In genomic region chr3:50567386-50568182, GRCh38 we compare ENCODE assay signal across 8 cellular contexts. TPM values are rescaled to one million over a fixed set of nuclear protein-coding genes. Genes with fewer than 3 reads are reported as not detected.
A peak's percentile ranks its signal among the peaks of the same experiment; 100 is the strongest.
DNase-seq lines count a peak whose midpoint lies in the region; ATAC-seq and TF ChIP-seq lines count a peak whose summit lies in the region.

TSS of gene C3orf18 (minus strand) at chr3:50567747. CDS start at chr3:50565699, 2,048 bp downstream.

- H3K36me3 ChIP-seq in OCI-LY7 (ENCODE audit: insufficient read depth, low read length): 0 out of 2 replicates have a peak, but pooled peaks cover 4% of the 10 kb centered on the region
- peaks cover under 1% of the 10 kb centered on the region in 2 donors for H3K36me3 ChIP-seq in mucosa of rectum (ENCODE audit: control insufficient read depth in 2 of 2, insufficient read depth in 2 of 2, low read length in 2 of 2)

- CTCF ChIA-PET in OCI-LY7 (lab: Charles Lee; ENCODE audit: unreplicated experiment): interaction anchor here (0.6 kb wide), 3 partner anchors 45 to 199 kb away, joined by 3 to 6 read pairs (median 3); partner anchors contain the start of gene MAPKAPK3

- H3K4me1 ChIP-seq in OCI-LY7 (ENCODE audit: insufficient read depth, low read length, poor library complexity, severe bottlenecking): peaks cover 25% of the 10 kb centered on the region
- peaks cover 22 to 24% of the 10 kb centered on the region in 2 donors for H3K4me1 ChIP-seq in mucosa of rectum (ENCODE audit: control insufficient read depth in 2 of 2, insufficient read depth in 2 of 2, low read length in 2 of 2)

- H3K9me2 ChIP-seq in OCI-LY7 (ENCODE audit: insufficient read depth, low read length): no peaks in the 10 kb centered on the region

- H4K20me1 ChIP-seq in OCI-LY7 (ENCODE audit: insufficient read depth, low read length): 0 out of 2 replicates have a peak, but pooled peaks cover 11% of the 10 kb centered on the region

- H3K9me3 ChIP-seq in OCI-LY7 (ENCODE audit: low read length): no peaks in the 10 kb centered on the region
- no peaks in the 10 kb centered on the region for H3K9me3 ChIP-seq in mucosa of rectum (ENCODE audit: control insufficient read depth in 2 of 2, low read length in 2 of 2)

- H3K4me3 ChIP-seq in OCI-LY7 (ENCODE audit: low read depth, low read length, poor library complexity, severe bottlenecking): peak within 1 kb of the TSS; percentile 95
- H3K4me3 ChIP-seq in mucosa of rectum (ENCODE audit: low read length in 2 of 2): peak within 1 kb of the TSS; percentile 86 to 99

- peaks cover 9% of the 10 kb centered on the region; the same call in 1 of the 2 replicates for H3K79me2 ChIP-seq in OCI-LY7 (ENCODE audit: insufficient read depth, low read depth, low read length)

- no peaks in the 10 kb centered on the region for H3K27me3 ChIP-seq in mucosa of rectum (ENCODE audit: control insufficient read depth in 2 of 2, insufficient read depth in 2 of 2, low read length in 2 of 2)

- peak within 1 kb of the TSS; percentile 87 for H3K4me2 ChIP-seq in OCI-LY7 (ENCODE audit: low read length)

- no TSS peak for BruUV-seq in OCI-LY7 (replicated peaks; lab: Mats Ljungman, UMichigan)

- intact Hi-C loops in OCI-LY7 (cut with micrococcal nuclease; ENCODE audit: unreplicated experiment): loop anchor here (2.0 to 5.0 kb wide), 4 partner anchors 215 to 931 kb away; partner anchors contain the start of genes CYB561D2, GNAI2, MANF and NPRL2

- peak within 1 kb of the TSS; percentile 63 to 94 for H3K9ac ChIP-seq in mucosa of rectum (ENCODE audit: low read depth in 1 of 2, low read length in 2 of 2)

- peak within 1 kb of the TSS; percentile 71 for H3K27ac ChIP-seq in C4-2B
- peak within 1 kb of the TSS; percentile 55 for H3K27ac ChIP-seq in OCI-LY7 (ENCODE audit: low read depth, low read length, poor library complexity, severe bottlenecking)
- H3K27ac ChIP-seq in mucosa of rectum (ENCODE audit: low read depth in 2 of 2, low read length in 2 of 2): peak within 1 kb of the TSS; percentile 92 to 95

- ATAC-seq in GM19351 (IDR thresholded peaks at IDR 0.05; ENCODE audit: unreplicated experiment) (peak; percentile 81), HG03558 (IDR thresholded peaks at IDR 0.05; ENCODE audit: extremely low read depth, unreplicated experiment) (peak; percentile 69)

- peak; percentile 93 for DNase-seq in OCI-LY7 (ENCODE audit: low spot score)
- DNase-seq in activated T-cell treated with anti-CD3 and anti-CD28 coated beads for 48 hours (ENCODE audit: low read depth): peak; percentile 96
- DNase-seq in erythroblast (lab: John Stamatoyannopoulos, UW): peak; percentile 91 to 93
- DNase-seq in stimulated activated CD8-positive, alpha-beta memory T cell treated with anti-CD3 and anti-CD28 coated beads, Interleukin-4, amount 100 ng/mL, for 24 hours (ENCODE audit: low read depth): peak; percentile 94

- H2AFZ ChIP-seq in OCI-LY7 (ENCODE audit: low read length): peak within 1 kb of the TSS; percentile 90

- TF ChIP-seq CTCF in C4-2B (conservative IDR thresholded peaks at IDR 0.05): no peak
- TF ChIP-seq CTCF in OCI-LY7 (conservative IDR thresholded peaks at IDR 0.05; ENCODE audit: low read length): no peak

- POLR2A ChIA-PET in OCI-LY7 (lab: Charles Lee): interaction anchor here (0.6 kb wide), 1 partner anchor 41 kb away, joined by 3 read pairs; no protein-coding TSS in a partner anchor

- TF ChIP-seq POLR2A in erythroblast (IDR thresholded peaks at IDR 0.05; ENCODE audit: low read length): peak; percentile 38

RNA-seq across cellular contexts. Expression of gene C3orf18, which starts in this region (rescaled TPM):
- total RNA-seq in OCI-LY7 (2014; rRNA removed; shearing (Covaris generic)): 3.9 and 8.0 TPM in 2 replicates
- total RNA-seq in OCI-LY7 (2022): 8.0 and 9.5 TPM in 2 replicates

Comparison
In these comparisons a context has a peak if more than half of its experiments do, and no peak if none do; other contexts are left out.
1. Peak in every context shown above with its lines: DNase-seq, ATAC-seq, H3K4me3 ChIP-seq and H3K27ac ChIP-seq.